8 cellular contexts compared by ENCODE assay signal in genomic region chr16:68417711-68418301, GRCh38. TPM values are rescaled to one million over a fixed set of nuclear protein-coding genes. Genes with fewer than 3 reads are reported as not detected.
A peak's percentile ranks its signal among the peaks of the same experiment; 100 is the strongest.
DNase-seq lines count a peak whose midpoint lies in the region; ATAC-seq and TF ChIP-seq lines count a peak whose summit lies in the region.

No MANE protein-coding gene starts in this region.

- peaks cover 31% of the 10 kb centered on the region for H3K4me1 Mint-ChIP-seq in activated CD4-positive, alpha-beta memory T cell treated with anti-CD3 and anti-CD28 coated beads, Interleukin-2, amount 10 ng/mL, durations not matched to agents 7 days and 5 days

- intact Hi-C loops in HCT116 (cut with micrococcal nuclease), result no loop called here

- peak overlapping the region; percentile 94 for H3K27ac Mint-ChIP-seq in activated CD4-positive, alpha-beta memory T cell treated with anti-CD3 and anti-CD28 coated beads, Interleukin-2, amount 10 ng/mL, durations not matched to agents 7 days and 5 days

- H3K4me1 ChIP-seq in HCT116 (ENCODE audit: control insufficient read depth in 1 of 2, insufficient read depth in 2 of 2, low read length in 2 of 2) (peaks cover 5 to 12% of the 10 kb centered on the region in 2 experiments; a peak in 2 of 4 replicates), esophagus (ENCODE audit: control insufficient read depth in 2 of 2, insufficient read depth in 2 of 2, low read length in 1 of 2) (peaks cover 0 to 15% of the 10 kb centered on the region in 2 donors)

- BruUV-seq in HCT116 (replicated peaks; lab: Mats Ljungman, UMichigan), result no TSS peak

- peak; percentile 74 for DNase-seq in GM10248 (ENCODE audit: extremely low spot score)
- DNase-seq in HCT116 (ENCODE audit: low read depth, low spot score), result no peak
- peak; percentile 56 for DNase-seq in NCI-H2081 treated with DMSO at 0.1 percent for 48 hours (lab: John Stamatoyannopoulos, UW)
- peak; percentile 85 for DNase-seq in activated CD4-positive, alpha-beta memory T cell treated with anti-CD3 and anti-CD28 coated beads, Interleukin-2, amount 10 ng/mL, durations not matched to agents 7 days and 5 days
- DNase-seq in stimulated activated CD8-positive, alpha-beta memory T cell treated with anti-CD3 and anti-CD28 coated beads, Interleukin-2, amount 100 ng/mL, for 1 hour (ENCODE audit: low read depth in 2 of 2), result peak; percentile 23 to 38
- no peak for DNase-seq in EL

- H4K20me1 ChIP-seq in HCT116 (ENCODE audit: insufficient read depth), result no peaks in the 10 kb centered on the region

- peaks cover 3% of the 10 kb centered on the region for H3K27me3 Mint-ChIP-seq in activated CD4-positive, alpha-beta memory T cell treated with anti-CD3 and anti-CD28 coated beads, Interleukin-2, amount 10 ng/mL, durations not matched to agents 7 days and 5 days

- H3K4me3 ChIP-seq in HCT116 (replicated peaks in 1 of 2; ENCODE audit: low read depth in 1 of 2, low read length in 2 of 2) (no peak overlapping the region), esophagus (ENCODE audit: low read depth in 1 of 2, low read length in 2 of 2) (no peak overlapping the region)

- no peaks in the 10 kb centered on the region for H3K9me2 ChIP-seq in HCT116 (ENCODE audit: insufficient read depth)

- POLR2A ChIA-PET in GM10248 (lab: Yijun Ruan, JAX) (no interaction called here), HCT116 (lab: Charles Lee) (interaction anchor here (1.5 kb wide), 1 partner anchor 18 kb away, joined by 4 read pairs; no protein-coding TSS in a partner anchor)
- POLR2A ChIA-PET in activated CD4-positive, alpha-beta memory T cell treated with anti-CD3 and anti-CD28 coated beads, Interleukin-2, amount 10 ng/mL, durations not matched to agents 7 days and 5 days (lab: Charles Lee), result interaction anchor here (0.7 to 3.8 kb wide), 15 partner anchors 11 to 156 kb away, joined by 3 to 17 read pairs (median 4); partner anchors contain the start of genes SLC7A6 and SMPD3

- H3K79me2 ChIP-seq in HCT116 (ENCODE audit: insufficient read depth, low read length), result no peaks in the 10 kb centered on the region

- H3K9me3 ChIP-seq in HCT116 (ENCODE audit: control insufficient read depth in 1 of 2, insufficient read depth in 1 of 2, low read depth in 1 of 2, low read length in 2 of 2), result no peaks in the 10 kb centered on the region
- H3K9me3 ChIP-seq in esophagus (ENCODE audit: control insufficient read depth in 2 of 2, insufficient read depth in 1 of 2, low read depth in 1 of 2, low read length in 1 of 2), result no peaks in the 10 kb centered on the region

- peak overlapping the region; percentile 13 for H2AFZ ChIP-seq in HCT116 (ENCODE audit: low read depth, low read length, poor library complexity, severe bottlenecking)

- H3K4me2 ChIP-seq in HCT116 (ENCODE audit: low read length), result peak overlapping the region; percentile 34

- no peaks in the 10 kb centered on the region for H3K27me3 ChIP-seq in HCT116 (ENCODE audit: insufficient read depth, low read length)
- H3K27me3 ChIP-seq in esophagus (ENCODE audit: control insufficient read depth in 1 of 2, insufficient read depth in 2 of 2, low read length in 2 of 2), result no peaks in the 10 kb centered on the region

- no peaks in the 10 kb centered on the region for H3K9me3 Mint-ChIP-seq in activated CD4-positive, alpha-beta memory T cell treated with anti-CD3 and anti-CD28 coated beads, Interleukin-2, amount 10 ng/mL, durations not matched to agents 7 days and 5 days

- no peak for TF ChIP-seq RAD21 in HCT116 (IDR thresholded peaks at IDR 0.05; ENCODE audit: low read depth)

- no peak for TF ChIP-seq POLR2A in HCT116 (IDR thresholded peaks at IDR 0.05; ENCODE audit: borderline replicate concordance, extremely low read depth, insufficient read depth, insufficient read length)

- CTCF ChIA-PET in GM10248 (lab: Yijun Ruan, JAX) (interaction anchor here (1.1 to 3.3 kb wide), 6 partner anchors 8 to 154 kb away, joined by 4 to 16 read pairs (median 5); partner anchors contain the start of gene SLC7A6), HCT116 (lab: Charles Lee) (interaction anchor here (1.5 kb wide), 1 partner anchor 103 kb away, joined by 4 read pairs; no protein-coding TSS in a partner anchor)
- CTCF ChIA-PET in activated CD4-positive, alpha-beta memory T cell treated with anti-CD3 and anti-CD28 coated beads, Interleukin-2, amount 10 ng/mL, durations not matched to agents 7 days and 5 days (lab: Charles Lee), result interaction anchor here (0.7 to 3.4 kb wide), 14 partner anchors 10 to 333 kb away, joined by 3 to 16 read pairs (median 4); partner anchors contain the start of genes NFATC3 and SMPD3

- ATAC-seq in HCT116 (peak; percentile 47; the same call in 1 of the 2 replicates), HG03520 (IDR thresholded peaks at IDR 0.05; ENCODE audit: unreplicated experiment) (no peak)

- no peak for TF ChIP-seq CTCF in GM10248 (IDR thresholded peaks at IDR 0.05; ENCODE audit: control extremely low read depth, extremely low read depth, low read depth, missing control alignments)
- TF ChIP-seq CTCF in HCT116 (IDR thresholded peaks at IDR 0.05 in 2 of 3, conservative IDR thresholded peaks at IDR 0.05 in 1 of 3; ENCODE audit: borderline replicate concordance in 1 of 3, insufficient read depth in 1 of 3, low read depth in 2 of 3, low read length in 2 of 3), result no peak

- 16 to 24% methylated on average over 11 of the region's 11 CpGs for WGBS in esophagus, 2 donors

- RAD21 ChIA-PET in HCT116 (lab: Charles Lee; ENCODE audit: low non-redundant PET in 1 of 2, low total read pairs in 2 of 2, uncharacterized antibody in 2 of 2, unreplicated experiment in 2 of 2), result no interaction called here

- peaks cover 3% of the 10 kb centered on the region for H3K36me3 Mint-ChIP-seq in activated CD4-positive, alpha-beta memory T cell treated with anti-CD3 and anti-CD28 coated beads, Interleukin-2, amount 10 ng/mL, durations not matched to agents 7 days and 5 days (ENCODE audit: low read depth)

- H3K4me3 Mint-ChIP-seq in activated CD4-positive, alpha-beta memory T cell treated with anti-CD3 and anti-CD28 coated beads, Interleukin-2, amount 10 ng/mL, durations not matched to agents 7 days and 5 days, result peak overlapping the region; percentile 71

- H3K27ac ChIP-seq in HCT116 (ENCODE audit: low read depth, low read length), result no peak overlapping the region
- peak overlapping the region; percentile 29 to 65 for H3K27ac ChIP-seq in esophagus (ENCODE audit: low read depth in 2 of 2, low read length in 1 of 2)

- H3K36me3 ChIP-seq in HCT116 (ENCODE audit: control insufficient read depth in 1 of 2, insufficient read depth in 2 of 2, low read length in 2 of 2) (no peaks in the 10 kb centered on the region), esophagus (ENCODE audit: control insufficient read depth in 2 of 2, insufficient read depth in 2 of 2, low read length in 1 of 2) (no peaks in the 10 kb centered on the region)

- no peak overlapping the region for H3K9ac ChIP-seq in HCT116 (ENCODE audit: low read length)

TF ChIP-seq in HCT116, 20 proteins besides CTCF, POLR2A, EP300 and RAD21:
- no peak for TF ChIP-seq EZH2phosphoT487 (IDR thresholded peaks at IDR 0.05; ENCODE audit: borderline replicate concordance)
- no peak for TF ChIP-seq ZBTB33 (IDR thresholded peaks at IDR 0.05; ENCODE audit: extremely low read depth, insufficient replicate concordance, low read length)

RNA-seq across cellular contexts. Expression of gene SMPD3, which starts 30.5 kb away (rescaled TPM):
- total RNA-seq in HCT116 (2021; ENCODE audit: unreplicated experiment), result 0.89 TPM
- polyA plus RNA-seq in HCT116 (2012), result 1.8 and 2.2 TPM in 2 replicates
- total RNA-seq in activated CD4-positive, alpha-beta memory T cell treated with anti-CD3 and anti-CD28 coated beads, Interleukin-2, amount 10 ng/mL, durations not matched to agents 7 days and 5 days, result under 1 TPM; 0.38 to 0.53 TPM
- polyA plus RNA-seq in esophagus, result 1 to 10 TPM in 1 of 2 donors, under 1 TPM in 1; 0.41 to 4.0 TPM

Comparison
In these comparisons a context has a peak if more than half of its experiments do, and no peak if none do; other contexts are left out.
1. DNase-seq: peak in GM10248 (single experiment), NCI-H2081 treated with DMSO at 0.1 percent for 48 hours (single experiment), activated CD4-positive, alpha-beta memory T cell treated with anti-CD3 and anti-CD28 coated beads, Interleukin-2, amount 10 ng/mL, durations not matched to agents 7 days and 5 days (single experiment) and stimulated activated CD8-positive, alpha-beta memory T cell treated with anti-CD3 and anti-CD28 coated beads, Interleukin-2, amount 100 ng/mL, for 1 hour (2 of 2); none in HCT116 (single experiment) and EL (single experiment).